8 cellular contexts compared by ENCODE assay signal in the genomic region with DNA sequence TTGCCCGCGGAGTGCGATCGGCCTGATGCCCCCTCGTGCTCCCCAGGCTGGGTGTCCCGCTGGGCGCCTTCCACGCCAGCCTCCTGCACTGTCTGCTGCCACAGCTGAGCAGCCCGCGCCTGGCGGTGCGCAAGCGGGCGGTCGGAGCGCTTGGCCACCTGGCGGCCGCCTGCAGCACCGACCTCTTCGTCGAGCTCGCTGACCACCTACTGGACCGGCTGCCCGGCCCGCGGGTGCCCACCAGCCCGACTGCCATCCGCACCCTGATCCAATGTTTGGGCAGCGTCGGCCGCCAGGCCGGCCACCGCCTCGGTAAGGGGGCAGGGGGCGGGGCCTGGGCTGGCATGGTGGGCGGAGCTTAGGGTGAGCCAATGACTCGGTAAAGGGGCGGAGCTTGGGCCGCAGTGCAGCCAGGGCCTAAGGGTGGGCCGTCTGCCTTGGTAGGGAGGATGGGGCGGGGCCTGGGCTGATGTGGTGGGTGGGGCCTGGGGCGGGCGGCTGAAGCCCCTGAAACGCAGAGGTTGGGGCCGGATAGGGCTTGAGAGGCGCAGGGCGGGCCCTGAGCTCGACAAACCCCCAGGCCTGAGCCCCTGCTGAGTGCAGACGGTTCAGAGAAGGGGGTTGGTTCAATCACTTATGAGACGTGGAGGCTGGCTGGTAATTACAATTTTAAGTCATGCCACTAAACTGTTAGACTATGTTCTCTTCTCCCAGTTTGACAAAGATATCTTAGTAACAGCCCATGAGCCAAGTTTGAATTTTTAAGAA. TPM values are rescaled to one million over a fixed set of nuclear protein-coding genes. Genes with fewer than 3 reads are reported as not detected.
A peak's percentile ranks its signal among the peaks of the same experiment; 100 is the strongest.
DNase-seq lines count a peak whose midpoint lies in the region; ATAC-seq and TF ChIP-seq lines count a peak whose summit lies in the region.

No MANE protein-coding gene starts in this region.

- H3K9me3 Mint-ChIP-seq in activated naive CD8-positive, alpha-beta T cell treated with anti-CD3 and anti-CD28 coated beads, Interleukin-2, amount 10 ng/mL, durations not matched to agents 7 days and 5 days: no peaks in the 10 kb centered on the region

- POLR2A ChIA-PET in activated naive CD8-positive, alpha-beta T cell treated with anti-CD3 and anti-CD28 coated beads, Interleukin-2, amount 10 ng/mL, durations not matched to agents 7 days and 5 days (lab: Charles Lee): interaction anchor here (1.3 to 3.4 kb wide), 3 partner anchors 11 to 31 kb away, joined by 4 to 19 read pairs (median 4); a partner anchor contains a TSS

- H3K27ac Mint-ChIP-seq in activated naive CD8-positive, alpha-beta T cell treated with anti-CD3 and anti-CD28 coated beads, Interleukin-2, amount 10 ng/mL, durations not matched to agents 7 days and 5 days: peak overlapping the region; percentile 57

- H3K4me3 ChIP-seq in cardiac muscle cell: peak overlapping the region; percentile 18
- peak overlapping the region; percentile 41 for H3K4me3 ChIP-seq in parathyroid adenoma (ENCODE audit: low read depth, low read length)
- peak overlapping the region; percentile 54 to 56 for H3K4me3 ChIP-seq in tibial artery

- H3K27ac ChIP-seq in cardiac muscle cell: peak overlapping the region; percentile 22
- H3K27ac ChIP-seq in parathyroid adenoma: peak overlapping the region; percentile 53
- peak overlapping the region; percentile 46 to 84 for H3K27ac ChIP-seq in tibial artery

- peak; percentile 99 for ATAC-seq in GM21723 (IDR thresholded peaks at IDR 0.05; ENCODE audit: unreplicated experiment)
- peak; percentile 98 for ATAC-seq in activated naive CD8-positive, alpha-beta T cell treated with anti-CD3 and anti-CD28 coated beads, Interleukin-2, amount 10 ng/mL, durations not matched to agents 7 days and 5 days (ENCODE audit: low read depth)

- H3K4me3 Mint-ChIP-seq in activated naive CD8-positive, alpha-beta T cell treated with anti-CD3 and anti-CD28 coated beads, Interleukin-2, amount 10 ng/mL, durations not matched to agents 7 days and 5 days: peak overlapping the region; percentile 57

- H3K4me1 ChIP-seq in cardiac muscle cell (ENCODE audit: low read depth) (peaks cover 14% of the 10 kb centered on the region), parathyroid adenoma (no peaks in the 10 kb centered on the region), tibial artery (peaks cover 0 to 41% (median 20%) of the 10 kb centered on the region in 4 donors)

- no peaks in the 10 kb centered on the region for H3K9me3 ChIP-seq in cardiac muscle cell (ENCODE audit: low read depth)
- no peaks in the 10 kb centered on the region for H3K9me3 ChIP-seq in parathyroid adenoma (ENCODE audit: control insufficient read depth, low read length)
- no peaks in the 10 kb centered on the region for H3K9me3 ChIP-seq in tibial artery

- H3K79me2 ChIP-seq in parathyroid adenoma: no peaks in the 10 kb centered on the region

- peaks cover 7% of the 10 kb centered on the region for H3K36me3 ChIP-seq in cardiac muscle cell
- H3K36me3 ChIP-seq in parathyroid adenoma (ENCODE audit: control insufficient read depth, insufficient read depth, low read length): no peaks in the 10 kb centered on the region
- peaks cover 8 to 51% (median 23%) of the 10 kb centered on the region in 3 donors for H3K36me3 ChIP-seq in tibial artery

- H3K36me3 Mint-ChIP-seq in activated naive CD8-positive, alpha-beta T cell treated with anti-CD3 and anti-CD28 coated beads, Interleukin-2, amount 10 ng/mL, durations not matched to agents 7 days and 5 days: no peaks in the 10 kb centered on the region

- intact Hi-C loops in tibial artery (cut with DNase I; ENCODE audit: low total_unique reads): loop anchor here (2.0 kb wide), 1 partner anchor 31 kb away; a partner anchor contains a TSS

- H3K4me2 ChIP-seq in parathyroid adenoma (ENCODE audit: low read length): peak overlapping the region; percentile 56

- DNase-seq in DMS53 (lab: John Stamatoyannopoulos, UW) (peak; percentile 80), KBM-7 (peak; percentile 40), SKM-1 (lab: John Stamatoyannopoulos, UW; ENCODE audit: unreplicated experiment) (peak; percentile 83), cardiac muscle cell (ENCODE audit: low read depth in 1 of 2, low spot score in 1 of 2) (peak; percentile 94 to 99), tibial artery (peak; percentile 98)
- peak; percentile 96 for DNase-seq in activated naive CD8-positive, alpha-beta T cell treated with anti-CD3 and anti-CD28 coated beads, Interleukin-2, amount 10 ng/mL, durations not matched to agents 7 days and 5 days

- in situ Hi-C loops in KBM-7 (cut with MboI; ENCODE audit: low pct_unique_long_range_greater_than_20kb, low sequenced_read_pairs): no loop called here

- no peak overlapping the region for H3K9ac ChIP-seq in parathyroid adenoma

- TF ChIP-seq CTCF in cardiac muscle cell (IDR thresholded peaks at IDR 0.05; ENCODE audit: low read depth, low read length): peak; percentile 81
- peak; percentile 95 for TF ChIP-seq CTCF in parathyroid adenoma (IDR thresholded peaks at IDR 0.05)
- peak; percentile 87 to 96 for TF ChIP-seq CTCF in tibial artery (IDR thresholded peaks at IDR 0.05)

- H3K27me3 ChIP-seq in cardiac muscle cell: no peaks in the 10 kb centered on the region
- no peaks in the 10 kb centered on the region for H3K27me3 ChIP-seq in parathyroid adenoma (ENCODE audit: control insufficient read depth, insufficient read depth, low read length)
- H3K27me3 ChIP-seq in tibial artery: no peaks in the 10 kb centered on the region

- peak overlapping the region; percentile 76 for H2AFZ ChIP-seq in parathyroid adenoma

- H3K27me3 Mint-ChIP-seq in activated naive CD8-positive, alpha-beta T cell treated with anti-CD3 and anti-CD28 coated beads, Interleukin-2, amount 10 ng/mL, durations not matched to agents 7 days and 5 days: peaks cover 6% of the 10 kb centered on the region

- peaks cover 5% of the 10 kb centered on the region for H3K4me1 Mint-ChIP-seq in activated naive CD8-positive, alpha-beta T cell treated with anti-CD3 and anti-CD28 coated beads, Interleukin-2, amount 10 ng/mL, durations not matched to agents 7 days and 5 days

RNA-seq across cellular contexts. Expression of a gene that starts 13.7 kb away (rescaled TPM):
- total RNA-seq in activated naive CD8-positive, alpha-beta T cell treated with anti-CD3 and anti-CD28 coated beads, Interleukin-2, amount 10 ng/mL, durations not matched to agents 7 days and 5 days: under 1 TPM; 0.79 to 0.97 TPM
- 50.6 and 80.3 TPM in 2 replicates for total RNA-seq in cardiac muscle cell
- polyA plus RNA-seq in cardiac muscle cell: 35.2 and 44.7 TPM in 2 replicates

RNA-seq across cellular contexts. Expression of a gene that starts 31.2 kb away (rescaled TPM):
- total RNA-seq in activated naive CD8-positive, alpha-beta T cell treated with anti-CD3 and anti-CD28 coated beads, Interleukin-2, amount 10 ng/mL, durations not matched to agents 7 days and 5 days: 1,000 to 10,000 TPM; 2,162 to 2,195 TPM
- total RNA-seq in cardiac muscle cell: 824 and 1,421 TPM in 2 replicates
- polyA plus RNA-seq in cardiac muscle cell: 726 and 889 TPM in 2 replicates

RNA-seq across cellular contexts. Expression of a gene that starts 51.1 kb away (rescaled TPM):
- total RNA-seq in activated naive CD8-positive, alpha-beta T cell treated with anti-CD3 and anti-CD28 coated beads, Interleukin-2, amount 10 ng/mL, durations not matched to agents 7 days and 5 days: not detected
- 0.25 and 4.0 TPM in 2 replicates for total RNA-seq in cardiac muscle cell
- polyA plus RNA-seq in cardiac muscle cell: 4.8 and 5.2 TPM in 2 replicates

Comparison
In these comparisons a context has a peak if more than half of its experiments do, and no peak if none do; other contexts are left out.
1. Peak in every context shown above with its lines: DNase-seq, ATAC-seq, H3K4me3 ChIP-seq and H3K27ac ChIP-seq.
2. DNase-seq: peak in every context shown above with its lines; median percentile 98 in tibial artery; 96 in cardiac muscle cell; 96 in activated naive CD8-positive, alpha-beta T cell treated with anti-CD3 and anti-CD28 coated beads, Interleukin-2, amount 10 ng/mL, durations not matched to agents 7 days and 5 days; 83 in SKM-1; 80 in DMS53; 40 in KBM-7.
3. RNA of a gene that starts 13.7 kb away (total RNA-seq): 50.6 to 80.3 TPM in cardiac muscle cell; 0.79 to 0.97 TPM in activated naive CD8-positive, alpha-beta T cell treated with anti-CD3 and anti-CD28 coated beads, Interleukin-2, amount 10 ng/mL, durations not matched to agents 7 days and 5 days; every median in the first group is over 10 times any median in the second.